ENCODE assay signal across 2 cellular contexts in genomic region chr1:99811747-99812146, GRCh38.
TF ChIP-seq lines count a peak whose summit lies in the region.

No MANE protein-coding gene starts in this region.

TF ChIP-seq in IMR-90, 13 proteins besides CTCF, POLR2A, EP300 and RAD21:
- TF ChIP-seq CEBPB (IDR thresholded peaks at IDR 0.05; ENCODE audit: low read depth, low read length) (peak; percentile 57), BHLHE40 (IDR thresholded peaks at IDR 0.05; ENCODE audit: low read depth, low read length) (no peak)

TF ChIP-seq in K562, 482 proteins besides CTCF, POLR2A, EP300 and RAD21:
- TF ChIP-seq PHF21A (IDR thresholded peaks at IDR 0.05; ENCODE audit: borderline replicate concordance, low read depth) (no peak), CEBPG (CRISPR knock-in tag; IDR thresholded peaks at IDR 0.05) (no peak), CEBPG (tag; conservative IDR thresholded peaks at IDR 0.05 in 1 of 2, IDR thresholded peaks at IDR 0.05 in 1 of 2) (peak; percentile 52 to 79), OTX1 (CRISPR knock-in tag; IDR thresholded peaks at IDR 0.05) (no peak), YBX1 (IDR thresholded peaks at IDR 0.05) (no peak), ZNF436 (CRISPR knock-in tag; IDR thresholded peaks at IDR 0.05) (no peak), NEUROD1 (IDR thresholded peaks at IDR 0.05; ENCODE audit: borderline replicate concordance, low read depth, low read length, partially characterized antibody) (no peak), ZNF644 (tag; IDR thresholded peaks at IDR 0.05; ENCODE audit: low read depth) (no peak), CEBPB (tag; IDR thresholded peaks at IDR 0.05) (peak; percentile 65), SP1 (CRISPR knock-in tag; IDR thresholded peaks at IDR 0.05) (no peak), PML (IDR thresholded peaks at IDR 0.05; ENCODE audit: low read length) (no peak), ZNF280A (IDR thresholded peaks at IDR 0.05; ENCODE audit: low read depth, partially characterized antibody) (no peak), MAX (CRISPR knock-in tag; IDR thresholded peaks at IDR 0.05) (no peak), PURB (CRISPR knock-in tag; IDR thresholded peaks at IDR 0.05; ENCODE audit: low read depth) (no peak), PCBP2 (IDR thresholded peaks at IDR 0.05; ENCODE audit: low read depth, low read length, poor library complexity, severe bottlenecking) (no peak), MYNN (IDR thresholded peaks at IDR 0.05) (no peak), MYNN (CRISPR knock-in tag; IDR thresholded peaks at IDR 0.05) (no peak)
TF ChIP-seq in K562: peak in this region for 2.
